In the genomic region with DNA sequence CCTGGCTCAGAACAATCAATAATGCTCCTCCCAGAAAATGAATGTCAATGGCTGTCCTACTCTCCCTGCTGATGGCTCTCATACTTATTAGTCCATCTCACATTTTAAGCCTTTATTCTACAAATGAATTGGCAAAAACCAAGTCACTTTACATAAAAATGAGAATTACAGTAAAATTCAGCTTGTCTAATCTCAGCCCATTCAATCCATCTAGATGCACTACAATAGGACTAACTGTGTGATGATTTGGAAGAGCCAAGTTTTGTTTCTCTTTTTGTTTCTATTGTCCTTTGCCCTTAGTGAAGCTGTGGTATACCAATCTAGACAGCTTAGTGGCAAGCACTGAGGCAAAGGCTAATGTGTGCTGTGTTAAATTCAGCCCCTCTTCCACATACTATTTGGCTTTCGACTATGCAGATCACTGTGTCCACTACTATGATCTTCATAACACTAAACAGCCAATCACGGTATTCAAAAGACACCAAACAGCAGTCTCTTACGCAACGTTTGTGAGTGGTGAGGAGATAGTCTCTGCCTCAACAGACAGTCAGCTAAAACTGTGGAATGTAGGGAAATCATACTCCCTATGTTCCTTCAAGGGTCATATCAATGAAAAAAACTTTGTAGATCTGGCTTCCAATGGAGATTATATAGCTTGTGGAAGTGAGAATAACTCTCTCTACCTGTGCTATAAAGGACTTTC, we compare ENCODE assay signal across 1 cellular context.
TF ChIP-seq lines count a peak whose summit lies in the region.

No MANE protein-coding gene starts in this region.

TF ChIP-seq in GM12878, 131 proteins besides CTCF, POLR2A, EP300 and RAD21 (continued from another document):
- TF ChIP-seq RELB (IDR thresholded peaks at IDR 0.05; ENCODE audit: low read depth), result no peak
- TF ChIP-seq IKZF1 (conservative IDR thresholded peaks at IDR 0.05), result no peak
